Comparison of ENCODE assay signal across 27 cellular contexts in genomic region chr14:56794088-56794556, GRCh38. TPM values are rescaled to one million over a fixed set of nuclear protein-coding genes. Genes with fewer than 3 reads are reported as not detected.
A peak's percentile ranks its signal among the peaks of the same experiment; 100 is the strongest.
DNase-seq lines count a peak whose midpoint lies in the region; ATAC-seq, FAIRE-seq and TF ChIP-seq lines count a peak whose summit lies in the region.
"Had no signal": no experiment of that assay in that cellular context is flagged by ENCODE, and none has a peak within 500 bp of the region (broad histone marks: within the 10 kb centered on the region; RNA-seq: fewer than 3 reads in every experiment).

No MANE protein-coding gene starts in this region.

- no peaks in the 10 kb centered on the region for H4K20me1 ChIP-seq in hepatocyte (ENCODE audit: insufficient read depth, poor library complexity, severe bottlenecking)
- H4K20me1 ChIP-seq in HepG2 (ENCODE audit: insufficient read depth, low read length) = no peaks in the 10 kb centered on the region
- H4K20me1 ChIP-seq: BLaER1 treated with 17β-estradiol and CSF1 and Interleukin-3, amounts not matched to agents 10 nM and 100 nM had no signal

- peak overlapping the region; percentile 64 for H3K4me2 ChIP-seq in hepatocyte
- H3K4me2 ChIP-seq in HepG2 (ENCODE audit: low read depth, low read length) = no peak overlapping the region
- H3K4me2 ChIP-seq: A549; BLaER1 treated with 17β-estradiol and CSF1 and Interleukin-3, amounts not matched to agents 10 nM and 100 nM; KMS-11 had no signal

- H3K4me3 Mint-ChIP-seq in nephron progenitor cell = peak overlapping the region; percentile 63
- H3K4me3 Mint-ChIP-seq: activated CD4-positive, alpha-beta T cell treated with anti-CD3 and anti-CD28 coated beads for 36 hours; activated CD8-positive, alpha-beta memory T cell treated with anti-CD3 and anti-CD28 coated beads, Interleukin-2, amount 10 ng/mL, durations not matched to agents 7 days and 5 days; naive B cell had no signal

- in situ Hi-C loops in HepG2 (cut with HindIII; ENCODE audit: extremely low pct_ligation_motif_present, low pct_unique_long_range_greater_than_20kb) = no loop called here

- intact Hi-C loops in HepG2 (cut with micrococcal nuclease; ENCODE audit: unreplicated experiment) = no loop called here

- H3K4me1 ChIP-seq in ES-I3 (ENCODE audit: insufficient read depth, low read length) (peaks cover 9% of the 10 kb centered on the region), hepatocyte (ENCODE audit: insufficient read depth) (peaks cover 13% of the 10 kb centered on the region), HepG2 (ENCODE audit: insufficient read depth, low read length) (no peaks in the 10 kb centered on the region)
- H3K4me1 ChIP-seq: A549; BLaER1 treated with 17β-estradiol and CSF1 and Interleukin-3, amounts not matched to agents 10 nM and 100 nM; breast epithelium had no signal

- ATAC-seq in HepG2 (no peak), HG03439 (IDR thresholded peaks at IDR 0.05; ENCODE audit: unreplicated experiment) (no peak), GM18873 (IDR thresholded peaks at IDR 0.05; ENCODE audit: low FRiP score, unreplicated experiment) (no peak)
- ATAC-seq: A549; activated CD4-positive, alpha-beta T cell treated with anti-CD3 and anti-CD28 coated beads for 36 hours; activated CD8-positive, alpha-beta memory T cell treated with anti-CD3 and anti-CD28 coated beads, Interleukin-2, amount 10 ng/mL, durations not matched to agents 7 days and 5 days had no signal

- H3K79me2 ChIP-seq in hepatocyte (no peaks in the 10 kb centered on the region), HepG2 (ENCODE audit: insufficient read depth, low read length) (no peaks in the 10 kb centered on the region)

- H3K9ac ChIP-seq in ES-I3 (ENCODE audit: low read depth, low read length) = peak overlapping the region; percentile 57
- H3K9ac ChIP-seq in HepG2 (ENCODE audit: insufficient read depth, low read depth, low read length) = no peak overlapping the region
- H3K9ac ChIP-seq: BLaER1 treated with 17β-estradiol and CSF1 and Interleukin-3, amounts not matched to agents 10 nM and 100 nM; KMS-11 had no signal

- H3K27ac Mint-ChIP-seq in nephron progenitor cell = no peak overlapping the region
- H3K27ac Mint-ChIP-seq: activated CD4-positive, alpha-beta T cell treated with anti-CD3 and anti-CD28 coated beads for 36 hours; activated CD8-positive, alpha-beta memory T cell treated with anti-CD3 and anti-CD28 coated beads, Interleukin-2, amount 10 ng/mL, durations not matched to agents 7 days and 5 days; activated T-helper 2 cell treated with anti-CD3 and anti-CD28 coated beads, Interferon-gamma antibody, Interleukin-2, Interleukin-4, amounts not matched to agents 10 μg/mL and 5 μg/mL and 100 μg/mL, durations not matched to agents 14 hours and 24 hours and 36 hours had no signal

- no peaks in the 10 kb centered on the region for H3K9me2 ChIP-seq in hepatocyte (replicated peaks; ENCODE audit: insufficient read depth)

- H3K36me3 Mint-ChIP-seq in nephron progenitor cell (ENCODE audit: low read depth) = no peaks in the 10 kb centered on the region
- H3K36me3 Mint-ChIP-seq: activated CD8-positive, alpha-beta memory T cell treated with anti-CD3 and anti-CD28 coated beads, Interleukin-2, amount 10 ng/mL, durations not matched to agents 7 days and 5 days; naive B cell had no signal

- peaks cover 12% of the 10 kb centered on the region for H3K4me1 Mint-ChIP-seq in nephron progenitor cell
- H3K4me1 Mint-ChIP-seq: activated CD8-positive, alpha-beta memory T cell treated with anti-CD3 and anti-CD28 coated beads, Interleukin-2, amount 10 ng/mL, durations not matched to agents 7 days and 5 days had no signal

- BruUV-seq in HepG2 (replicated peaks; lab: Mats Ljungman, UMichigan) = no TSS peak

- H2AFZ ChIP-seq in hepatocyte (no peak overlapping the region), HepG2 (ENCODE audit: low read length) (no peak overlapping the region)

- POLR2A ChIA-PET in HepG2 (lab: Yijun Ruan, JAX) = no interaction called here

- TF ChIP-seq RAD21 in HepG2 (CRISPR knock-in tag; IDR thresholded peaks at IDR 0.05) = no peak

- CTCF ChIA-PET in HepG2 (lab: Yijun Ruan, JAX; ENCODE audit: low intra/inter-chr PET ratio, low total read pairs) = no interaction called here

- no peak for TF ChIP-seq POLR2A in HepG2 (IDR thresholded peaks at IDR 0.05; ENCODE audit: insufficient read depth in 1 of 2, low read depth in 2 of 2, low read length in 2 of 2)

- peaks cover 12% of the 10 kb centered on the region for H3K9me3 Mint-ChIP-seq in nephron progenitor cell
- H3K9me3 Mint-ChIP-seq: activated T-helper 2 cell treated with anti-CD3 and anti-CD28 coated beads, Interferon-gamma antibody, Interleukin-2, Interleukin-4, amounts not matched to agents 10 μg/mL and 5 μg/mL and 100 μg/mL, durations not matched to agents 14 hours and 24 hours and 36 hours had no signal

- H3K27ac ChIP-seq in WERI-Rb-1 (peak overlapping the region; percentile 98), hepatocyte (no peak overlapping the region), HepG2 (ENCODE audit: extremely low read length, insufficient read depth, low read length) (no peak overlapping the region)
- H3K27ac ChIP-seq: A549; BLaER1 treated with 17β-estradiol and CSF1 and Interleukin-3, amounts not matched to agents 10 nM and 100 nM; breast epithelium; KMS-11; RWPE1 had no signal

- WGBS in hepatocyte (ENCODE audit: low lambda C conversion rate, missing lambda C conversion rate) = 43% methylated on average over 30 of the region's 33 CpGs
- 52% methylated on average over 7 of the region's 33 CpGs for WGBS in HepG2 (ENCODE audit: low lambda C conversion rate)

- TF ChIP-seq EP300 in HepG2 (IDR thresholded peaks at IDR 0.05; ENCODE audit: low read depth in 2 of 2, low read length in 2 of 2) (no peak), HepG2 (CRISPR knock-in tag; IDR thresholded peaks at IDR 0.05; ENCODE audit: borderline replicate concordance) (no peak)

- peak overlapping the region; percentile 99 for H3K4me3 ChIP-seq in WERI-Rb-1 (ENCODE audit: low read depth, low read length)
- no peak overlapping the region for H3K4me3 ChIP-seq in hepatocyte
- no peak overlapping the region for H3K4me3 ChIP-seq in HepG2 (replicated peaks in 1 of 3; ENCODE audit: insufficient read depth in 1 of 3, low read depth in 2 of 3, low read length in 3 of 3)
- H3K4me3 ChIP-seq: A549; BLaER1 treated with 17β-estradiol and CSF1 and Interleukin-3, amounts not matched to agents 10 nM and 100 nM; breast epithelium had no signal

- H3K27me3 ChIP-seq in WERI-Rb-1 (ENCODE audit: insufficient read depth, low read depth, severe bottlenecking) = no peaks in the 10 kb centered on the region
- peaks cover 85% of the 10 kb centered on the region for H3K27me3 ChIP-seq in hepatocyte
- H3K27me3 ChIP-seq in HepG2 (ENCODE audit: control insufficient read depth in 1 of 2, insufficient read depth in 2 of 2, low read length in 2 of 2) = peaks cover 0 to 37% of the 10 kb centered on the region in 2 experiments; a peak in 4 of 5 replicates
- H3K27me3 ChIP-seq: BLaER1 treated with 17β-estradiol and CSF1 and Interleukin-3, amounts not matched to agents 10 nM and 100 nM had no signal

- TF ChIP-seq CTCF in WERI-Rb-1 (IDR thresholded peaks at IDR 0.05; ENCODE audit: low read depth, low read length) = no peak
- no peak for TF ChIP-seq CTCF in hepatocyte (IDR thresholded peaks at IDR 0.05; ENCODE audit: poor library complexity)
- no peak for TF ChIP-seq CTCF in nephron progenitor cell (IDR thresholded peaks at IDR 0.05)
- no peak for TF ChIP-seq CTCF in HepG2 (CRISPR knock-in tag; IDR thresholded peaks at IDR 0.05)

- H3K9me3 ChIP-seq in ES-I3 (ENCODE audit: control insufficient read depth, insufficient read depth, low read length) (no peaks in the 10 kb centered on the region), WERI-Rb-1 (ENCODE audit: severe bottlenecking) (no peaks in the 10 kb centered on the region), hepatocyte (ENCODE audit: low read depth) (no peaks in the 10 kb centered on the region), HepG2 (ENCODE audit: low read length) (no peaks in the 10 kb centered on the region)
- H3K9me3 ChIP-seq: A549, breast epithelium had no signal

- H3K36me3 ChIP-seq in ES-I3 (ENCODE audit: insufficient read depth, low read length) (no peaks in the 10 kb centered on the region), WERI-Rb-1 (peaks cover 31% of the 10 kb centered on the region), hepatocyte (replicated peaks; ENCODE audit: insufficient read depth, low read depth) (no peaks in the 10 kb centered on the region), HepG2 (replicated peaks in 1 of 2; ENCODE audit: control insufficient read depth in 1 of 2, insufficient read depth in 2 of 2, low read length in 2 of 2) (no peaks in the 10 kb centered on the region)
- H3K36me3 ChIP-seq: BLaER1 treated with 17β-estradiol and CSF1 and Interleukin-3, amounts not matched to agents 10 nM and 100 nM; breast epithelium had no signal

- FAIRE-seq in HepG2 (lab: Jason Lieb, UNC) = no peak
- FAIRE-seq: A549, GM12892, islet of Langerhans, small intestine had no signal

- DNase-seq in WERI-Rb-1 (peak; percentile 88), hepatocyte (ENCODE audit: low spot score) (no peak), nephron progenitor cell (no peak), HepG2 (ENCODE audit: low spot score) (no peak), hypothalamus (lab: John Stamatoyannopoulos, UW) (no peak)
- DNase-seq: activated CD4-positive, alpha-beta T cell treated with anti-CD3 and anti-CD28 coated beads for 36 hours; activated CD8-positive, alpha-beta memory T cell treated with anti-CD3 and anti-CD28 coated beads, Interleukin-2, amount 10 ng/mL, durations not matched to agents 7 days and 5 days; dermis blood vessel endothelial cell; naive B cell; NCI-H2029 treated with DMSO at 0.1 percent for 48 hours; small intestine; stimulated activated CD4-positive, alpha-beta T cell treated with anti-CD3 and anti-CD28 coated beads, Interleukin-4, amount 100 ng/mL, for 1 hour had no signal

- peaks cover 93% of the 10 kb centered on the region for H3K27me3 Mint-ChIP-seq in nephron progenitor cell (ENCODE audit: low read depth, poor library complexity)

RNA-seq across cellular contexts. Expression of gene OTX2, which starts 16.2 kb away (rescaled TPM):
- 0.53 TPM in 1 of 2 replicates, not detected in the other for total RNA-seq in hepatocyte
- 0.11 and 0.18 TPM in 2 replicates for polyA plus RNA-seq in hepatocyte
- total RNA-seq in HepG2 (2016; rRNA removed; fragmentation: Illumina TruSeq; extraction: Trizol) = not detected in 2 replicates
- not detected in 2 replicates for total RNA-seq in HepG2 (2016; cell fraction: cytosol; rRNA removed; fragmentation: Illumina TruSeq; extraction: Trizol; ENCODE audit: low read depth)
- total RNA-seq in HepG2 (2016; cell fraction: insoluble cytoplasmic fraction; rRNA removed; fragmentation: Illumina TruSeq; extraction: Trizol) = not detected in 2 replicates
- not detected in 2 replicates for total RNA-seq in HepG2 (2016; cell fraction: membrane; rRNA removed; fragmentation: Illumina TruSeq; extraction: Trizol)
- not detected in 2 replicates for total RNA-seq in HepG2 (2016; cell fraction: nucleus; rRNA removed; fragmentation: Illumina TruSeq; extraction: Trizol)
- not detected in 2 replicates for polyA plus RNA-seq in HepG2 (2011; rRNA removed)
- polyA plus RNA-seq in HepG2 (2011; cell fraction: cytosol; rRNA removed) = not detected in 2 replicates
- not detected in 2 replicates for polyA plus RNA-seq in HepG2 (2011; cell fraction: nucleus; rRNA removed)
- polyA plus RNA-seq in HepG2 (2012) = not detected in 2 replicates
- polyA plus RNA-seq in HepG2 (2016; cell fraction: cytosol; fragmentation: Illumina TruSeq; extraction: Trizol; ENCODE audit: low read depth) = not detected in 2 replicates
- polyA plus RNA-seq in HepG2 (2016; cell fraction: insoluble cytoplasmic fraction; fragmentation: Illumina TruSeq; extraction: Trizol; ENCODE audit: low read depth) = not detected in 2 replicates
- not detected in 2 replicates for polyA plus RNA-seq in HepG2 (2016; cell fraction: membrane; fragmentation: Illumina TruSeq; extraction: Trizol; ENCODE audit: low read depth)
- polyA plus RNA-seq in HepG2 (2016; cell fraction: nucleus; fragmentation: Illumina TruSeq; extraction: Trizol; ENCODE audit: insufficient read depth, low read depth) = not detected in 2 replicates
- polyA minus RNA-seq in HepG2 (2011; rRNA and poly(A)+ RNA removed; ENCODE audit: low replicate concordance) = not detected in 2 replicates
- polyA minus RNA-seq in HepG2 (2011; cell fraction: cytosol; rRNA and poly(A)+ RNA removed) = not detected in 2 replicates
- polyA minus RNA-seq in HepG2 (2011; cell fraction: nucleus; rRNA and poly(A)+ RNA removed) = not detected in 2 replicates
- total RNA-seq: activated CD4-positive, alpha-beta T cell treated with anti-CD3 and anti-CD28 coated beads for 36 hours; activated CD8-positive, alpha-beta memory T cell treated with anti-CD3 and anti-CD28 coated beads, Interleukin-2, amount 10 ng/mL, durations not matched to agents 7 days and 5 days; activated T-helper 2 cell treated with anti-CD3 and anti-CD28 coated beads, Interferon-gamma antibody, Interleukin-2, Interleukin-4, amounts not matched to agents 10 μg/mL and 5 μg/mL and 100 μg/mL, durations not matched to agents 14 hours and 24 hours and 36 hours; breast epithelium; dermis blood vessel endothelial cell; epithelial cell of proximal tubule; NCI-H460; ureter had no signal
- polyA plus RNA-seq: A549, adipose tissue, small intestine had no signal
